In the genomic region with DNA sequence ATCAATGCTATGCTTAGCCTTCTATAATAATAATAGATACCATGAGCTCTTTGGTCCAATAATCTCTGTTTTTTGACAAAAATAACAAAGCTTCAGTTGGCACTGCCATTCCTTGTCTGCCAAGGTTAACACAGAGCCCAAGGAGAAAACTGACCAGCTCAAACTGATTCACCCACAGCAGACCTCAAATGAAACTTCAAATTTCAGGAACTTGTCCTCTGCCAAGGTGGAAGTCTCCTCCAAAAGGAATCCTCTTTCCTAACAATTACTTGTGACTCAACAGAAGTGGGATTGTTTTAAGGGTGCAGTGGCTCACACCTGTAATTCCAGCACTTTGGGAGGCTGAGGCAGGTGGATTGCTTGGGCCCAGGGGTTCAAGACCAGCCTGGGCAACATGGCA, we compare ENCODE assay signal across 15 cellular contexts.
"Had no signal": no experiment of that assay in that cellular context is flagged by ENCODE, and none has a peak within 500 bp of the region (broad histone marks: within the 10 kb centered on the region; RNA-seq: fewer than 3 reads in every experiment).

No MANE protein-coding gene starts in this region.

- H3K36me3 Mint-ChIP-seq: memory B cell, natural killer cell, WTC11 had no signal

- H3K9me3 Mint-ChIP-seq: memory B cell, natural killer cell, WTC11 had no signal

- H3K4me1 ChIP-seq: right lobe of liver, uterus had no signal

- H3K4me3 ChIP-seq: body of pancreas, right lobe of liver, uterus had no signal

- DNase-seq: activated CD4-positive, alpha-beta T cell treated with anti-CD3 and anti-CD28 coated beads for 4 hours; activated CD8-positive, alpha-beta memory T cell treated with anti-CD3 and anti-CD28 coated beads for 24 hours; activated CD8-positive, alpha-beta memory T cell treated with anti-CD3 and anti-CD28 coated beads, Interleukin-2, amount 50 U/mL, for 48 hours; activated naive CD4-positive, alpha-beta T cell; body of pancreas; left ventricle myocardium superior; natural killer cell; right lobe of liver; small intestine; stimulated activated CD4-positive, alpha-beta T cell treated with anti-CD3 and anti-CD28 coated beads, Interleukin-4, amount 100 ng/mL, for 1 hour; T-helper 2 cell; uterus had no signal

- H3K27ac Mint-ChIP-seq: memory B cell had no signal

- H3K27ac ChIP-seq: body of pancreas, parathyroid adenoma, right lobe of liver, uterus had no signal

- H2AFZ ChIP-seq: parathyroid adenoma had no signal

- H3K9ac ChIP-seq: parathyroid adenoma had no signal

- H3K4me3 Mint-ChIP-seq: memory B cell, natural killer cell, WTC11 had no signal

- FAIRE-seq: small intestine had no signal

- ATAC-seq: body of pancreas, left ventricle myocardium superior, natural killer cell, right lobe of liver, WTC11 had no signal

- H3K9me3 ChIP-seq: body of pancreas, right lobe of liver, uterus had no signal

- H3K4me1 Mint-ChIP-seq: memory B cell had no signal

- H3K27me3 ChIP-seq: body of pancreas, right lobe of liver, uterus had no signal

- H3K36me3 ChIP-seq: right lobe of liver, uterus had no signal
